In genomic region chr5:609506-609905, GRCh38 we compare ENCODE assay signal across 16 cellular contexts. TPM values are rescaled to one million over a fixed set of nuclear protein-coding genes. Genes with fewer than 3 reads are reported as not detected.
DNase-seq lines count a peak whose midpoint lies in the region; ATAC-seq, FAIRE-seq and TF ChIP-seq lines count a peak whose summit lies in the region.
"Had no signal": no experiment of that assay in that cellular context is flagged by ENCODE, and none has a peak within 500 bp of the region (broad histone marks: within the 10 kb centered on the region; RNA-seq: fewer than 3 reads in every experiment).

No MANE protein-coding gene starts in this region.

- no peak for TF ChIP-seq EP300 in stomach (IDR thresholded peaks at IDR 0.05)

- peak; percentile 40 for DNase-seq in activated CD8-positive, alpha-beta memory T cell treated with anti-CD3 and anti-CD28 coated beads, Interleukin-2, amount 10 ng/mL, durations not matched to agents 7 days and 5 days
- DNase-seq in activated CD8-positive, alpha-beta memory T cell treated with anti-CD3 and anti-CD28 coated beads for 24 hours = no peak
- DNase-seq in left lobe of liver (ENCODE audit: low spot score) (peak; percentile 37), osteocyte (ENCODE audit: extremely low spot score, unreplicated experiment) (peak; percentile 56), stomach (peak; percentile 10), foreskin melanocyte (no peak), HTR-8/SVneo (ENCODE audit: insufficient read length, low spot score) (no peak), DMS 273 (lab: John Stamatoyannopoulos, UW; ENCODE audit: unreplicated experiment) (no peak)
- DNase-seq: ACHN; CD4-positive, CD25-positive, alpha-beta regulatory T cell; DMS 273 treated with DMSO at 0.1 percent for 48 hours had no signal

- no peaks in the 10 kb centered on the region for H3K9me3 ChIP-seq in stomach

- CTCF ChIA-PET in activated CD8-positive, alpha-beta memory T cell treated with anti-CD3 and anti-CD28 coated beads, Interleukin-2, amount 10 ng/mL, durations not matched to agents 7 days and 5 days (lab: Charles Lee) = no interaction called here

- H3K4me3 Mint-ChIP-seq in activated CD8-positive, alpha-beta memory T cell treated with anti-CD3 and anti-CD28 coated beads, Interleukin-2, amount 10 ng/mL, durations not matched to agents 7 days and 5 days = no peak overlapping the region
- no peak overlapping the region for H3K4me3 Mint-ChIP-seq in osteocyte (ENCODE audit: unreplicated experiment)

- no peak for TF ChIP-seq POLR2A in stomach (IDR thresholded peaks at IDR 0.05)

- peaks cover 11% of the 10 kb centered on the region for H3K36me3 Mint-ChIP-seq in activated CD8-positive, alpha-beta memory T cell treated with anti-CD3 and anti-CD28 coated beads, Interleukin-2, amount 10 ng/mL, durations not matched to agents 7 days and 5 days
- no peaks in the 10 kb centered on the region for H3K36me3 Mint-ChIP-seq in osteocyte (ENCODE audit: unreplicated experiment)
- H3K36me3 Mint-ChIP-seq: CD4-positive, CD25-positive, alpha-beta regulatory T cell had no signal

- peaks cover 8% of the 10 kb centered on the region for H3K27me3 Mint-ChIP-seq in activated CD8-positive, alpha-beta memory T cell treated with anti-CD3 and anti-CD28 coated beads, Interleukin-2, amount 10 ng/mL, durations not matched to agents 7 days and 5 days
- H3K27me3 Mint-ChIP-seq in osteocyte (ENCODE audit: unreplicated experiment) = no peaks in the 10 kb centered on the region

- H3K9me3 Mint-ChIP-seq in activated CD8-positive, alpha-beta memory T cell treated with anti-CD3 and anti-CD28 coated beads, Interleukin-2, amount 10 ng/mL, durations not matched to agents 7 days and 5 days (ENCODE audit: low read depth) = peaks cover 6% of the 10 kb centered on the region
- no peaks in the 10 kb centered on the region for H3K9me3 Mint-ChIP-seq in osteocyte (ENCODE audit: unreplicated experiment)

- H3K4me1 Mint-ChIP-seq in activated CD8-positive, alpha-beta memory T cell treated with anti-CD3 and anti-CD28 coated beads, Interleukin-2, amount 10 ng/mL, durations not matched to agents 7 days and 5 days = peaks cover 19% of the 10 kb centered on the region
- H3K4me1 Mint-ChIP-seq in osteocyte (ENCODE audit: unreplicated experiment) = peaks cover 14% of the 10 kb centered on the region

- H3K27ac ChIP-seq in stomach = no peak overlapping the region
- H3K27ac ChIP-seq: BLaER1 treated with 17β-estradiol and CSF1 and Interleukin-3, amounts not matched to agents 10 nM and 100 nM had no signal

- H3K27ac Mint-ChIP-seq in activated CD8-positive, alpha-beta memory T cell treated with anti-CD3 and anti-CD28 coated beads, Interleukin-2, amount 10 ng/mL, durations not matched to agents 7 days and 5 days = no peak overlapping the region
- H3K27ac Mint-ChIP-seq in osteocyte (ENCODE audit: unreplicated experiment) = no peak overlapping the region
- H3K27ac Mint-ChIP-seq: CD4-positive, CD25-positive, alpha-beta regulatory T cell had no signal

- no peaks in the 10 kb centered on the region for H3K36me3 ChIP-seq in stomach

- WGBS in stomach, 5 donors = 84 to 100% (median 88%) methylated on average over 3 to 5 of the region's 5 CpGs

- TF ChIP-seq CTCF in osteocyte (IDR thresholded peaks at IDR 0.05) (no peak), stomach (IDR thresholded peaks at IDR 0.05) (no peak)

- FAIRE-seq in HTR-8/SVneo (lab: Jason Lieb, UNC) = no peak
- FAIRE-seq: GM18507, H1, HepG2 had no signal

- intact Hi-C loops in stomach (cut with DNase I; ENCODE audit: low total_unique reads) = no loop called here

- ATAC-seq in activated CD8-positive, alpha-beta memory T cell treated with anti-CD3 and anti-CD28 coated beads, Interleukin-2, amount 10 ng/mL, durations not matched to agents 7 days and 5 days = no peak
- ATAC-seq in left lobe of liver = no peak
- ATAC-seq: HepG2 had no signal

- peaks cover 1 to 38% (median 27%) of the 10 kb centered on the region in 4 donors for H3K4me1 ChIP-seq in stomach

- H3K27me3 ChIP-seq in stomach = peaks cover 0 to 40% (median 0%) of the 10 kb centered on the region in 3 donors

- no peak overlapping the region for H3K4me3 ChIP-seq in stomach
- H3K4me3 ChIP-seq: BLaER1 treated with 17β-estradiol and CSF1 and Interleukin-3, amounts not matched to agents 10 nM and 100 nM; HAP-1 had no signal

RNA-seq across cellular contexts. Expression of gene CEP72, which starts 2.6 kb away (rescaled TPM):
- 10 to 100 TPM; 32.2 to 40.5 TPM for total RNA-seq in activated CD8-positive, alpha-beta memory T cell treated with anti-CD3 and anti-CD28 coated beads, Interleukin-2, amount 10 ng/mL, durations not matched to agents 7 days and 5 days
- total RNA-seq in left lobe of liver (4.7 TPM), osteocyte (5.4 and 7.6 TPM in 2 replicates), stomach (10 to 100 TPM in 1 of 5 donors, 1 to 10 TPM in 3, under 1 TPM in 1; 0.14 to 11.1 (median 2.2) TPM)
- 1 to 10 TPM in 2 of 3 donors, under 1 TPM in 1; 0.46 to 3.6 (median 2.1) TPM for polyA plus RNA-seq in stomach

Comparison
In these comparisons a context has a peak if more than half of its experiments do, and no peak if none do; other contexts are left out.
1. DNase-seq: peak in activated CD8-positive, alpha-beta memory T cell treated with anti-CD3 and anti-CD28 coated beads, Interleukin-2, amount 10 ng/mL, durations not matched to agents 7 days and 5 days (single experiment), left lobe of liver (single experiment), osteocyte (single experiment) and stomach (single experiment); none in activated CD8-positive, alpha-beta memory T cell treated with anti-CD3 and anti-CD28 coated beads for 24 hours (single experiment), foreskin melanocyte (single experiment), HTR-8/SVneo (single experiment) and DMS 273 (single experiment).